In genomic region chr12:52921488-52922165, GRCh38 we compare ENCODE assay signal across 16 cellular contexts. TPM values are rescaled to one million over a fixed set of nuclear protein-coding genes. Genes with fewer than 3 reads are reported as not detected.
DNase-seq lines count a peak whose midpoint lies in the region; TF ChIP-seq lines count a peak whose summit lies in the region.
"Had no signal": no experiment of that assay in that cellular context is flagged by ENCODE, and none has a peak within 500 bp of the region (broad histone marks: within the 10 kb centered on the region; RNA-seq: fewer than 3 reads in every experiment).

No MANE protein-coding gene starts in this region.

- peaks cover 36% of the 10 kb centered on the region for H3K4me1 Mint-ChIP-seq in HFFc6 (ENCODE audit: low read depth)

- TF ChIP-seq EP300 in transverse colon (IDR thresholded peaks at IDR 0.05; ENCODE audit: low read depth) = no peak

- peaks cover 2% of the 10 kb centered on the region; the same call in 1 of the 2 replicates for H3K27me3 Mint-ChIP-seq in HFFc6 (ENCODE audit: insufficient read depth)
- H3K27me3 Mint-ChIP-seq: CD4-positive, alpha-beta T cell had no signal

- peak overlapping the region in 1 of 2 donors; percentile 20 for H3K9ac ChIP-seq in mucosa of rectum (ENCODE audit: low read depth in 1 of 2, low read length in 2 of 2)

- no peaks in the 10 kb centered on the region for H3K9me3 Mint-ChIP-seq in HFFc6
- H3K9me3 Mint-ChIP-seq: CD4-positive, alpha-beta T cell had no signal

- intact Hi-C loops in transverse colon (cut with DNase I; ENCODE audit: low total_unique reads) = no loop called here

- H3K4me3 ChIP-seq in ectodermal cell (ENCODE audit: insufficient read depth, low read depth, low read length) (no peak overlapping the region), mucosa of rectum (ENCODE audit: low read length in 2 of 2) (no peak overlapping the region), transverse colon (no peak overlapping the region)
- H3K4me3 ChIP-seq: HAP-1 had no signal

- H3K4me3 Mint-ChIP-seq in HFFc6 = no peak overlapping the region
- H3K4me3 Mint-ChIP-seq: CD4-positive, alpha-beta T cell had no signal

- H3K27ac Mint-ChIP-seq in HFFc6 = peak overlapping the region; percentile 85
- H3K27ac Mint-ChIP-seq: CD4-positive, alpha-beta T cell had no signal

- H3K27me3 ChIP-seq in ectodermal cell (ENCODE audit: control insufficient read depth, insufficient read depth, low read length, poor library complexity, severe bottlenecking) (no peaks in the 10 kb centered on the region), mucosa of rectum (ENCODE audit: control insufficient read depth in 2 of 2, insufficient read depth in 2 of 2, low read length in 2 of 2) (no peaks in the 10 kb centered on the region), transverse colon (no peaks in the 10 kb centered on the region)
- H3K27me3 ChIP-seq: BE2C had no signal

- H3K4me1 ChIP-seq in ectodermal cell (ENCODE audit: control insufficient read depth, insufficient read depth, low read length) = peaks cover 17% of the 10 kb centered on the region
- H3K4me1 ChIP-seq in mucosa of rectum (ENCODE audit: control insufficient read depth in 2 of 2, insufficient read depth in 2 of 2, low read length in 2 of 2) = peaks cover 26 to 41% of the 10 kb centered on the region in 2 donors
- peaks cover 9 to 51% (median 36%) of the 10 kb centered on the region in 4 donors for H3K4me1 ChIP-seq in transverse colon

- TF ChIP-seq POLR2A in transverse colon (IDR thresholded peaks at IDR 0.05) = no peak

- H3K27ac ChIP-seq in ectodermal cell (ENCODE audit: insufficient read depth, low read depth, low read length, poor library complexity, severe bottlenecking) (peak overlapping the region; percentile 18), mucosa of rectum (ENCODE audit: low read depth in 2 of 2, low read length in 2 of 2) (peak overlapping the region; percentile 32 to 49), transverse colon (peak overlapping the region in 3 of 4 donors; percentile 40 to 52 (median 52))

- DNase-seq in HFFc6 = no peak
- no peak for DNase-seq in transverse colon
- DNase-seq in NCI-H1417 treated with DMSO at 0.1 percent for 48 hours (lab: John Stamatoyannopoulos, UW) = no peak
- no peak for DNase-seq in GM13976 (ENCODE audit: low spot score)
- DNase-seq in A172 (ENCODE audit: low spot score) = no peak
- DNase-seq: BE2C; CD4-positive, alpha-beta T cell; DMS79; NCI-H1092; NCI-H1694; NCI-H2227 treated with DMSO at 0.1 percent for 48 hours; NCI-H524 treated with DMSO at 0.1 percent for 48 hours; SHP77 treated with DMSO at 0.1 percent for 48 hours had no signal

- no peaks in the 10 kb centered on the region for H3K36me3 Mint-ChIP-seq in HFFc6 (ENCODE audit: low read depth)

- TF ChIP-seq CTCF in HFFc6 (IDR thresholded peaks at IDR 0.05) (no peak), transverse colon (IDR thresholded peaks at IDR 0.05) (no peak), GM13976 (IDR thresholded peaks at IDR 0.05; ENCODE audit: borderline replicate concordance, control extremely low read depth, extremely low read depth, insufficient read depth, missing control alignments) (no peak)

- H3K9me3 ChIP-seq in ectodermal cell (ENCODE audit: control insufficient read depth, low read length) (no peaks in the 10 kb centered on the region), mucosa of rectum (ENCODE audit: control insufficient read depth in 2 of 2, low read length in 2 of 2) (no peaks in the 10 kb centered on the region), transverse colon (no peaks in the 10 kb centered on the region)
- H3K9me3 ChIP-seq: BE2C, HAP-1 had no signal

- 100% methylated on average over 1 of the region's 1 CpG for WGBS in ectodermal cell, 2 experiments
- 65% methylated on average over 1 of the region's 1 CpG; no CpG with 5 or more reads in 1 of the 2 donors for WGBS in transverse colon (ENCODE audit: low coverage in 1 of 2), 2 donors

- in situ Hi-C loops in transverse colon (cut with MboI; ENCODE audit: low pct_ligation_motif_present in 1 of 4, low pct_unique_long_range_greater_than_20kb in 1 of 4, low sequenced_read_pairs in 3 of 4) = no loop called here
- in situ Hi-C loops in GM13976 (cut with MboI; ENCODE audit: low sequenced_read_pairs, unreplicated experiment) = no loop called here

- H3K36me3 ChIP-seq in ectodermal cell (ENCODE audit: control insufficient read depth, insufficient read depth, low read length) (no peaks in the 10 kb centered on the region), mucosa of rectum (ENCODE audit: control insufficient read depth in 2 of 2, insufficient read depth in 2 of 2, low read length in 2 of 2) (no peaks in the 10 kb centered on the region), transverse colon (no peaks in the 10 kb centered on the region)
- H3K36me3 ChIP-seq: BE2C, HAP-1 had no signal

RNA-seq across cellular contexts. Expression of gene KRT8, which starts 16.8 kb away (rescaled TPM):
- 10 to 100 TPM; 41.4 to 50.4 (median 44.8) TPM for total RNA-seq in HFFc6 (2021; fragmentation: NEBNext Ultra II Directional; extraction: Animal tissue kit (Norgen Biotek cat#: 25700))
- 240 TPM for polyA plus RNA-seq in ectodermal cell (2013, experiment 1 of 4)
- 242 TPM for polyA plus RNA-seq in ectodermal cell (2013, experiment 2 of 4)
- 172 TPM for polyA plus RNA-seq in ectodermal cell (2013, experiment 3 of 4)
- polyA plus RNA-seq in ectodermal cell (2013, experiment 4 of 4) = 169 TPM
- total RNA-seq in transverse colon = 1,000 to 10,000 TPM; 1,016 to 3,505 (median 2,245) TPM
- total RNA-seq in A172 (2014; rRNA removed; shearing (Covaris generic)) = 287 and 407 TPM in 2 replicates

RNA-seq across cellular contexts. Expression of gene KRT18, which starts 27.3 kb away (rescaled TPM):
- 100 to 1,000 TPM; 556 to 745 (median 582) TPM for total RNA-seq in HFFc6 (2021; fragmentation: NEBNext Ultra II Directional; extraction: Animal tissue kit (Norgen Biotek cat#: 25700))
- polyA plus RNA-seq in ectodermal cell (2013, experiment 1 of 4) = 114 TPM
- polyA plus RNA-seq in ectodermal cell (2013, experiment 2 of 4) = 106 TPM
- polyA plus RNA-seq in ectodermal cell (2013, experiment 3 of 4) = 93.6 TPM
- 91.2 TPM for polyA plus RNA-seq in ectodermal cell (2013, experiment 4 of 4)
- total RNA-seq in transverse colon = 100 to 1,000 TPM; 367 to 813 (median 541) TPM
- total RNA-seq in A172 (2014; rRNA removed; shearing (Covaris generic)) = 1,324 and 2,186 TPM in 2 replicates
